In the genomic region with DNA sequence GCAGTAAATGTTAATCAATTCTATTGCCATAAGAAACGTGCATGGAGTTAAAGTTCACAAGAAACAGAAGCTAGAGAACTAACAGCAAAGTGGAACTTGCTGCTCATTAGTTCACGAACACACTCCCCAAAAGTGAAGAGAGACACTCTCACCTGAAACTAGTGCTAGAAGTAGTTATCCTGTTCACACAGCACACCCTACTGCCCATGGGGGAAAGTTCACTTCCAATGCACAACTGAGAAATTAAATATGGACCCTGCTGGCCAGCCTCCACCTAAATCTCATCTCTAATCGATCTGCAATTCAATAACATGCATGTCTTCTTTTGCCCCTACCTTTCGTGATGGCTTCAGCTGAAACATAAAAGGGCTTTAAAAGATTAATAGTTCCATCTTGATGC, we compare ENCODE assay signal across 8 cellular contexts. TPM values are rescaled to one million over a fixed set of nuclear protein-coding genes. Genes with fewer than 3 reads are reported as not detected.
DNase-seq lines count a peak whose midpoint lies in the region; ATAC-seq and TF ChIP-seq lines count a peak whose summit lies in the region.

No MANE protein-coding gene starts in this region.

- no peaks in the 10 kb centered on the region for H3K4me1 Mint-ChIP-seq in immature natural killer cell

- DNase-seq in DMS53 (lab: John Stamatoyannopoulos, UW): peak; percentile 29
- no peak for DNase-seq in DMS53 treated with DMSO at 0.1 percent for 48 hours (lab: John Stamatoyannopoulos, UW; ENCODE audit: unreplicated experiment)
- DNase-seq in KG1 (lab: John Stamatoyannopoulos, UW): peak; percentile 36
- peak in 1 of 2 donors; percentile 23 for DNase-seq in activated naive CD4-positive, alpha-beta T cell treated with anti-CD3 and anti-CD28 coated beads, Interleukin-2, amount 50 U/mL, for 72 hours (ENCODE audit: low spot score in 2 of 2)
- DNase-seq in immature natural killer cell: peak; percentile 10 to 29 (median 21)
- peak in 1 of 2 donors; percentile 32 for DNase-seq in thyroid gland
- no peak for DNase-seq in GF-D8 (lab: John Stamatoyannopoulos, UW)

- no peaks in the 10 kb centered on the region for H3K27me3 ChIP-seq in thyroid gland

- peaks cover 4 to 17% of the 10 kb centered on the region in 2 donors for H3K4me1 ChIP-seq in thyroid gland

- peak; percentile 83 for ATAC-seq in GM21529 (IDR thresholded peaks at IDR 0.05; ENCODE audit: unreplicated experiment)
- ATAC-seq in activated naive CD4-positive, alpha-beta T cell treated with anti-CD3 and anti-CD28 coated beads, Interleukin-2, amount 50 U/mL, for 72 hours: peak; percentile 44 to 79

- no peak for TF ChIP-seq POLR2A in thyroid gland (IDR thresholded peaks at IDR 0.05)

- no peaks in the 10 kb centered on the region for H3K36me3 Mint-ChIP-seq in activated naive CD4-positive, alpha-beta T cell treated with anti-CD3 and anti-CD28 coated beads, Interleukin-2, amount 50 U/mL, for 72 hours
- H3K36me3 Mint-ChIP-seq in immature natural killer cell: no peaks in the 10 kb centered on the region

- H3K4me3 Mint-ChIP-seq in immature natural killer cell: no peak overlapping the region

- H3K27ac Mint-ChIP-seq in activated naive CD4-positive, alpha-beta T cell treated with anti-CD3 and anti-CD28 coated beads, Interleukin-2, amount 50 U/mL, for 72 hours: no peak overlapping the region
- H3K27ac Mint-ChIP-seq in immature natural killer cell: no peak overlapping the region

- no peaks in the 10 kb centered on the region for H3K36me3 ChIP-seq in thyroid gland

- intact Hi-C loops in thyroid gland (cut with DNase I): no loop called here

- no peaks in the 10 kb centered on the region for H3K9me3 Mint-ChIP-seq in activated naive CD4-positive, alpha-beta T cell treated with anti-CD3 and anti-CD28 coated beads, Interleukin-2, amount 50 U/mL, for 72 hours
- H3K9me3 Mint-ChIP-seq in immature natural killer cell: no peaks in the 10 kb centered on the region

- H3K9me3 ChIP-seq in thyroid gland: no peaks in the 10 kb centered on the region

- H3K27ac ChIP-seq in thyroid gland: no peak overlapping the region

- WGBS in thyroid gland, 2 donors: 63 to 74% methylated on average over 4 of the region's 4 CpGs

- peaks cover 0 to 2% (median 0%) of the 10 kb centered on the region in 3 donors for H3K27me3 Mint-ChIP-seq in immature natural killer cell (ENCODE audit: low read depth in 3 of 3)

- no peak overlapping the region for H3K4me3 ChIP-seq in thyroid gland (replicated peaks in 1 of 3)

- peak; percentile 14 to 62 (median 42) for TF ChIP-seq CTCF in thyroid gland (IDR thresholded peaks at IDR 0.05)

RNA-seq across cellular contexts. Expression of a gene that starts 39.4 kb away (rescaled TPM):
- 10 to 100 TPM in 1 of 2 donors, 1 to 10 TPM in 1; 1.7 to 34.5 TPM for total RNA-seq in activated naive CD4-positive, alpha-beta T cell treated with anti-CD3 and anti-CD28 coated beads, Interleukin-2, amount 50 U/mL, for 72 hours
- polyA plus RNA-seq in immature natural killer cell: 10 to 100 TPM in 1 of 3 donors, 1 to 10 TPM in 2; 1.3 to 16.1 (median 5.4) TPM
- total RNA-seq in thyroid gland: 100 to 1,000 TPM; 109 to 224 (median 161) TPM

Comparison
In these comparisons a context has a peak if more than half of its experiments do, and no peak if none do; other contexts are left out.
1. DNase-seq: peak in DMS53 (single experiment), KG1 (single experiment) and immature natural killer cell (3 of 3); none in DMS53 treated with DMSO at 0.1 percent for 48 hours (single experiment) and GF-D8 (single experiment).